In genomic region chr1:25134307-25134706, GRCh38 we compare ENCODE assay signal across 8 cellular contexts.
"Had no signal": no experiment of that assay in that cellular context is flagged by ENCODE, and none has a peak within 500 bp of the region (broad histone marks: within the 10 kb centered on the region; RNA-seq: fewer than 3 reads in every experiment).

No MANE protein-coding gene starts in this region.

- DNase-seq: GDM1, GF-D8 had no signal

- FAIRE-seq: G401.6, GM12878, GM12891, GM12892, GM18507, GM19239 had no signal

- ATAC-seq: GM12878 had no signal

- H3K4me3 ChIP-seq: GM12878 had no signal
